ENCODE assay signal across 9 cellular contexts in genomic region chr11:62712413-62712812, GRCh38. TPM values are rescaled to one million over a fixed set of nuclear protein-coding genes. Genes with fewer than 3 reads are reported as not detected.
DNase-seq lines count a peak whose midpoint lies in the region; ATAC-seq and TF ChIP-seq lines count a peak whose summit lies in the region.
"Had no signal": no experiment of that assay in that cellular context is flagged by ENCODE, and none has a peak within 500 bp of the region (broad histone marks: within the 10 kb centered on the region; RNA-seq: fewer than 3 reads in every experiment).

No MANE protein-coding gene starts in this region.

- no peak for DNase-seq in activated CD8-positive, alpha-beta T cell treated with anti-CD3 and anti-CD28 coated beads, Interleukin-2, amount 10 ng/mL, durations not matched to agents 7 days and 5 days
- DNase-seq in nephron progenitor cell, result no peak
- DNase-seq in NCI-H526 (lab: John Stamatoyannopoulos, UW), result no peak
- no peak for DNase-seq in stimulated activated CD4-positive, alpha-beta T cell treated with anti-CD3 and anti-CD28 coated beads, Interleukin-4, amount 100 ng/mL, for 1 hour
- DNase-seq in COLO668 (lab: John Stamatoyannopoulos, UW; ENCODE audit: unreplicated experiment), result no peak
- DNase-seq: activated CD4-positive, alpha-beta T cell treated with anti-CD3 and anti-CD28 coated beads, Interleukin-2, amount 50 U/mL, for 1 hour; left ventricle myocardium superior; right cardiac atrium had no signal

- peaks cover 67% of the 10 kb centered on the region for H3K36me3 ChIP-seq in HUES48 (ENCODE audit: control insufficient read depth, insufficient read depth, low read length)

- no peaks in the 10 kb centered on the region for H3K27me3 ChIP-seq in HUES48 (ENCODE audit: control insufficient read depth, insufficient read depth, low read length)

- H3K4me3 Mint-ChIP-seq in activated CD8-positive, alpha-beta T cell treated with anti-CD3 and anti-CD28 coated beads, Interleukin-2, amount 10 ng/mL, durations not matched to agents 7 days and 5 days, result peak overlapping the region; percentile 3
- H3K4me3 Mint-ChIP-seq in nephron progenitor cell, result no peak overlapping the region

- H3K4me3 ChIP-seq in HUES48 (ENCODE audit: low read depth, low read length), result no peak overlapping the region

- H3K9ac ChIP-seq in HUES48 (ENCODE audit: low read depth, low read length), result no peak overlapping the region

- no peak for TF ChIP-seq CTCF in nephron progenitor cell (IDR thresholded peaks at IDR 0.05)

- H3K4me1 Mint-ChIP-seq in activated CD8-positive, alpha-beta T cell treated with anti-CD3 and anti-CD28 coated beads, Interleukin-2, amount 10 ng/mL, durations not matched to agents 7 days and 5 days (ENCODE audit: low read depth), result peaks cover 77% of the 10 kb centered on the region
- peaks cover 44% of the 10 kb centered on the region for H3K4me1 Mint-ChIP-seq in nephron progenitor cell

- no peak for ATAC-seq in activated CD8-positive, alpha-beta T cell treated with anti-CD3 and anti-CD28 coated beads, Interleukin-2, amount 10 ng/mL, durations not matched to agents 7 days and 5 days
- ATAC-seq: left ventricle myocardium superior, right cardiac atrium had no signal

- CTCF ChIA-PET in activated CD8-positive, alpha-beta T cell treated with anti-CD3 and anti-CD28 coated beads, Interleukin-2, amount 10 ng/mL, durations not matched to agents 7 days and 5 days (lab: Charles Lee), result interaction anchor here (1.0 to 1.2 kb wide), 2 partner anchors 121 to 145 kb away, joined by 3 to 4 read pairs; partner anchors contain the start of gene TUT1

- H3K27ac Mint-ChIP-seq in activated CD8-positive, alpha-beta T cell treated with anti-CD3 and anti-CD28 coated beads, Interleukin-2, amount 10 ng/mL, durations not matched to agents 7 days and 5 days, result peak overlapping the region; percentile 79
- H3K27ac Mint-ChIP-seq in nephron progenitor cell, result peak overlapping the region; percentile 24

- no peaks in the 10 kb centered on the region for H3K9me3 Mint-ChIP-seq in activated CD8-positive, alpha-beta T cell treated with anti-CD3 and anti-CD28 coated beads, Interleukin-2, amount 10 ng/mL, durations not matched to agents 7 days and 5 days (ENCODE audit: insufficient read depth)
- no peaks in the 10 kb centered on the region for H3K9me3 Mint-ChIP-seq in nephron progenitor cell

- peaks cover 72% of the 10 kb centered on the region for H3K36me3 Mint-ChIP-seq in activated CD8-positive, alpha-beta T cell treated with anti-CD3 and anti-CD28 coated beads, Interleukin-2, amount 10 ng/mL, durations not matched to agents 7 days and 5 days (ENCODE audit: low read depth)
- peaks cover 68% of the 10 kb centered on the region for H3K36me3 Mint-ChIP-seq in nephron progenitor cell (ENCODE audit: low read depth)

- H3K27me3 Mint-ChIP-seq in activated CD8-positive, alpha-beta T cell treated with anti-CD3 and anti-CD28 coated beads, Interleukin-2, amount 10 ng/mL, durations not matched to agents 7 days and 5 days (ENCODE audit: low read depth), result no peaks in the 10 kb centered on the region
- no peaks in the 10 kb centered on the region for H3K27me3 Mint-ChIP-seq in nephron progenitor cell (ENCODE audit: low read depth, poor library complexity)

- H3K9me3 ChIP-seq in HUES48 (ENCODE audit: control insufficient read depth, insufficient read depth, low read length), result no peaks in the 10 kb centered on the region

- POLR2A ChIA-PET in activated CD8-positive, alpha-beta T cell treated with anti-CD3 and anti-CD28 coated beads, Interleukin-2, amount 10 ng/mL, durations not matched to agents 7 days and 5 days (lab: Charles Lee), result interaction anchor here (0.6 to 11.7 kb wide), 5 partner anchors 14 to 143 kb away, joined by 3 to 123 read pairs (median 4); partner anchors contain the start of genes GANAB, HNRNPUL2 and TTC9C

- peaks cover 19% of the 10 kb centered on the region for H3K4me1 ChIP-seq in HUES48 (ENCODE audit: control insufficient read depth, insufficient read depth, low read length)

- H3K27ac ChIP-seq in HUES48 (ENCODE audit: low read depth, low read length), result peak overlapping the region; percentile 8

RNA-seq across cellular contexts. Expression of gene GNG3, which starts 4.9 kb away (rescaled TPM):
- not detected for total RNA-seq in activated CD8-positive, alpha-beta T cell treated with anti-CD3 and anti-CD28 coated beads, Interleukin-2, amount 10 ng/mL, durations not matched to agents 7 days and 5 days
- total RNA-seq: left ventricle myocardium superior, right cardiac atrium had no signal

RNA-seq across cellular contexts. Expression of gene BSCL2, which starts 5.2 kb away (rescaled TPM):
- 10 to 100 TPM; 30.3 to 39.9 TPM for total RNA-seq in activated CD8-positive, alpha-beta T cell treated with anti-CD3 and anti-CD28 coated beads, Interleukin-2, amount 10 ng/mL, durations not matched to agents 7 days and 5 days

RNA-seq across cellular contexts. Expression of gene HNRNPUL2, which starts 14.8 kb away (rescaled TPM):
- 10 to 100 TPM; 65.4 to 67.0 TPM for total RNA-seq in activated CD8-positive, alpha-beta T cell treated with anti-CD3 and anti-CD28 coated beads, Interleukin-2, amount 10 ng/mL, durations not matched to agents 7 days and 5 days

RNA-seq across cellular contexts. Expression of gene TTC9C, which starts 15.9 kb away (rescaled TPM):
- total RNA-seq in activated CD8-positive, alpha-beta T cell treated with anti-CD3 and anti-CD28 coated beads, Interleukin-2, amount 10 ng/mL, durations not matched to agents 7 days and 5 days, result 10 to 100 TPM; 44.3 to 46.1 TPM

RNA-seq across cellular contexts. Expression of gene LRRN4CL, which starts 23.1 kb away (rescaled TPM):
- total RNA-seq in activated CD8-positive, alpha-beta T cell treated with anti-CD3 and anti-CD28 coated beads, Interleukin-2, amount 10 ng/mL, durations not matched to agents 7 days and 5 days, result under 1 TPM; 0.21 to 0.34 TPM
